ENCODE assay signal across 9 cellular contexts in the genomic region with DNA sequence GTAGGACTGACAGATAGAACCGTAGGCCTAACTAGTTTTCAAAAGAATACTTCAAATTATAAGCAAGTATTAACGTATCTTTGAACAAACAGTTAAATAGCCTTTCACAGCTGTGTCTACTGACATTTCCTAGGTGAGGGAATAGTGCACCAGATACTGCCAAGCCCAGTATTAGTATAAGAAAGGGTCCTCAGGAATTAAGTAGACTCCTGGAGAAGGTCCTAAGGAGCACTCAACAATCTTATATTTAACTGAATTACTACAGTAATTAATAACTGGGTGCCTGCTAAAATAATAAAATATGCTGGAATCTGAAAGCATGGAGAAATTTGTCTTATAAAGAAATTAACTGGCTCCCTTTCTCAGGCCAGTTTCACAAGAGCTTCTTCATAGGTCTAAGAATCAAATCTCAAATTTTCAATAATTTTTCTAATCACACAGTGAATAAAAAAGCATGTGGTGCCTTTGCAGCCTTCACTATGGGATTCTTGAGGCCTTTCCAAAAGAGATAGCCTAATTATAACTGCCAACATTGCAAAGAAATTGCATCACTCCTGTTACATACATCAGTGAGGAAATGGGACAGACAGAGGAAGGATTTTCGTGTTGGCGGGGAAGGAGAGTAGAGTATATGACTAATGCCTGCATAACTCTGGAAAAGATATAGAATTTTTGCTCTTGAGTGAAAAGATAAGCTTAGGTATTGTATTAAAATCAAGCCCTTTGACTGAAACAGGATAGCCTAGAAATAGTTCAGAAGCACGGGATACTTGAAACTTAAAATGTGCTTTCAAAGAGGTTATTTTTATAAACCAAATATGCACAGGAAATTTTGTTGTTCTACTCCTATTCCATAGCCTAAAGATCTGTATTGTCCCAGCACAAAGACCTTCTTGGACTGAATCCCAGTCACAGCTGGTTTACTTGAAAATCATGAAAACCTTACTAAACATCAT.
DNase-seq lines count a peak whose midpoint lies in the region; ATAC-seq and TF ChIP-seq lines count a peak whose summit lies in the region.
"Had no signal": no experiment of that assay in that cellular context is flagged by ENCODE, and none has a peak within 500 bp of the region (broad histone marks: within the 10 kb centered on the region; RNA-seq: fewer than 3 reads in every experiment).

No MANE protein-coding gene starts in this region.

- H3K4me1 ChIP-seq in PC-3 (ENCODE audit: insufficient read depth, low read length) (peaks cover 29% of the 10 kb centered on the region), spleen (peaks cover 0 to 14% (median 0%) of the 10 kb centered on the region in 6 donors)

- 38 to 47% methylated on average over 5 of the region's 5 CpGs for WGBS in lower leg skin, 2 donors
- WGBS in spleen, 5 donors, result 49 to 71% (median 59%) methylated on average over 5 of the region's 5 CpGs

- no peaks in the 10 kb centered on the region for H3K9me3 ChIP-seq in PC-3 (ENCODE audit: low read length)
- H3K9me3 ChIP-seq in spleen, result no peaks in the 10 kb centered on the region

- CTCF ChIA-PET in PC-3 (lab: Charles Lee), result no interaction called here

- peak overlapping the region; percentile 19; the same call in 1 of the 2 replicates for H3K4me2 ChIP-seq in PC-3 (ENCODE audit: low read length)

- no peak overlapping the region for H3K9ac ChIP-seq in PC-3 (ENCODE audit: low read length)

- no peaks in the 10 kb centered on the region for H3K9me2 ChIP-seq in PC-3 (replicated peaks; ENCODE audit: low read length)

- no peaks in the 10 kb centered on the region for H4K20me1 ChIP-seq in PC-3 (ENCODE audit: low read length)

- no peaks in the 10 kb centered on the region for H3K79me2 ChIP-seq in PC-3 (ENCODE audit: low read length)

- no peak overlapping the region for H2AFZ ChIP-seq in PC-3 (ENCODE audit: low read length)

- H3K36me3 ChIP-seq in PC-3 (ENCODE audit: low read depth, low read length) (no peaks in the 10 kb centered on the region), spleen (no peaks in the 10 kb centered on the region)

- POLR2A ChIA-PET in PC-3 (lab: Charles Lee; ENCODE audit: unreplicated experiment), result interaction anchor here (0.6 kb wide), 1 partner anchor 236 kb away, joined by 6 read pairs; no protein-coding TSS in a partner anchor

- no peak for TF ChIP-seq POLR2A in lower leg skin (IDR thresholded peaks at IDR 0.05)
- no peak for TF ChIP-seq POLR2A in spleen (IDR thresholded peaks at IDR 0.05)

- intact Hi-C loops in PC-3 (cut with micrococcal nuclease) (loop anchor here (5.0 kb wide), 1 partner anchor 108 kb away; no protein-coding TSS in a partner anchor), dorsolateral prefrontal cortex (cut with DNase I) (no loop called here), lower leg skin (cut with DNase I; ENCODE audit: low total_unique reads) (no loop called here), spleen (cut with DNase I; ENCODE audit: low total_unique reads) (no loop called here)

- BruUV-seq in PC-3 (replicated peaks; lab: Mats Ljungman, UMichigan), result no TSS peak

- no peak for TF ChIP-seq CTCF in PC-3 (conservative IDR thresholded peaks at IDR 0.05; ENCODE audit: low read depth, low read length)
- no peak for TF ChIP-seq CTCF in dorsolateral prefrontal cortex (IDR thresholded peaks at IDR 0.05 in 54 of 56, conservative IDR thresholded peaks at IDR 0.05 in 2 of 56; ENCODE audit: low read depth in 1 of 56, partially characterized antibody in 56 of 56)
- TF ChIP-seq CTCF in lower leg skin (IDR thresholded peaks at IDR 0.05), result no peak
- TF ChIP-seq CTCF in spleen (IDR thresholded peaks at IDR 0.05 in 8 of 11, conservative IDR thresholded peaks at IDR 0.05 in 3 of 11), result no peak

- H3F3A ChIP-seq in PC-3 (ENCODE audit: low read length, unreplicated experiment), result peaks cover 3% of the 10 kb centered on the region

- peak; percentile 71 for ATAC-seq in PC-3
- ATAC-seq in GM18520 (IDR thresholded peaks at IDR 0.05; ENCODE audit: unreplicated experiment), result no peak
- ATAC-seq in HG03460 (IDR thresholded peaks at IDR 0.05; ENCODE audit: unreplicated experiment), result no peak

- no peak overlapping the region for H3K27ac ChIP-seq in PC-3 (ENCODE audit: low read length)
- peak overlapping the region in 47 of 59 donors; percentile 3 to 74 (median 46) for H3K27ac ChIP-seq in dorsolateral prefrontal cortex
- peak overlapping the region in 3 of 8 donors; percentile 8 to 28 (median 17) for H3K27ac ChIP-seq in spleen

- peak; percentile 94 for DNase-seq in ELR (ENCODE audit: low read depth)
- DNase-seq in PC-3, result peak; percentile 79
- DNase-seq in dorsolateral prefrontal cortex, result peak in 1 of 10 donors; percentile 21
- DNase-seq in middle frontal gyrus (ENCODE audit: extremely low spot score, low spot score), result peak; percentile 38
- DNase-seq in lower leg skin (ENCODE audit: low spot score in 2 of 2), result no peak
- DNase-seq in spleen, result no peak
- DNase-seq: stimulated activated CD4-positive, alpha-beta T cell treated with anti-CD3 and anti-CD28 coated beads, Interleukin-1b, Interleukin-23, amount 100 ng/mL, for 48 hours had no signal

- H3K27me3 ChIP-seq in PC-3 (ENCODE audit: low read length) (no peaks in the 10 kb centered on the region), dorsolateral prefrontal cortex (no peaks in the 10 kb centered on the region), spleen (replicated peaks in 1 of 7) (no peaks in the 10 kb centered on the region)

- H3K4me3 ChIP-seq in PC-3 (ENCODE audit: low read length), result no peak overlapping the region
- no peak overlapping the region for H3K4me3 ChIP-seq in dorsolateral prefrontal cortex
- no peak overlapping the region for H3K4me3 ChIP-seq in lower leg skin (ENCODE audit: low read depth, poor library complexity, severe bottlenecking)
- no peak overlapping the region for H3K4me3 ChIP-seq in spleen

Comparison
In these comparisons a context has a peak if more than half of its experiments do, and no peak if none do; other contexts are left out.
1. DNase-seq: peak in ELR (single experiment), PC-3 (single experiment) and middle frontal gyrus (single experiment); none in lower leg skin (0 of 2) and spleen (single experiment).